Comparison of ENCODE assay signal across 16 cellular contexts in the genomic region with DNA sequence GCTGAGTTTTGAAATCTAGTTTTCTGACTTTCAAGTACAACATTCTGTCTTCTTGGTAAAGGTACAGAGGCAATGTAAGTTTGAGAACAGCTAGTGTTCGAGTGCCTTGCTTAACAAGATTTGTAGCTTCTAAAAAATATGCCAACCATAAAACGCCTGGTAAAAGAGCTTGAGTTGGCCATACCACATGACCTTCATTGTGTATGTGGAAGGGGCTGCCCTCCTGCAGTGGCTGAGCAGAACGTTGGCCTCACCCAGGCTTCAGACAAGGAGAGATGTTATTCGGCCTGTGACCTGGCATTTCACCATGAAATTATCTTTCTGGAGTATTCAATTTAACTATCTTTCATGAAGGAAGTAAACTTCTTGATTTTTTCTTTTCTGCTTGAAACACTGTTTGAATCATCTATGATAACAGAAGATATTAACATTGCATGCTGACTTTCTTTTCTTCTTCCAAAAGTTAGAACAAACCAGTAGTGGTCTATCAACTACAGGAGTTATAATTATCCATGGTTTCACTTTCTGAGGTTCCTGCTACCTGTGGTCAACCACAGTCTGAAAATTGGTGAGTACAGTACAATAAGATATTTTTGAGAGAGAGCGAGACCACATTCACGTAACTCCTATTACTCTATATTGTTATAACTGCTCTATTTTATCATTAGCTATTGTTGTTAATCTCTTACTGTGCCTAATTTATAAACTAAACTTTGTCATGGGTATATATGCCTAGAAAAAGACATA.
DNase-seq lines count a peak whose midpoint lies in the region; ATAC-seq and TF ChIP-seq lines count a peak whose summit lies in the region.
"Had no signal": no experiment of that assay in that cellular context is flagged by ENCODE, and none has a peak within 500 bp of the region (broad histone marks: within the 10 kb centered on the region; RNA-seq: fewer than 3 reads in every experiment).

No MANE protein-coding gene starts in this region.

- no peaks in the 10 kb centered on the region for H4K20me1 ChIP-seq in BLaER1 treated with 17β-estradiol and CSF1 and Interleukin-3, amounts not matched to agents 10 nM and 100 nM

- H3K4me3 ChIP-seq in BLaER1 treated with 17β-estradiol and CSF1 and Interleukin-3, amounts not matched to agents 10 nM and 100 nM: no peak overlapping the region
- no peak overlapping the region for H3K4me3 ChIP-seq in NB4 (ENCODE audit: low read depth, low read length)
- H3K4me3 ChIP-seq: body of pancreas had no signal

- H3K27ac ChIP-seq in BLaER1 treated with 17β-estradiol and CSF1 and Interleukin-3, amounts not matched to agents 10 nM and 100 nM: no peak overlapping the region
- H3K27ac ChIP-seq: body of pancreas, WERI-Rb-1 had no signal

- peak overlapping the region; percentile 87 for H3K27ac Mint-ChIP-seq in glutamatergic neuron (ENCODE audit: unreplicated experiment)
- no peak overlapping the region for H3K27ac Mint-ChIP-seq in naive thymus-derived CD8-positive, alpha-beta T cell
- H3K27ac Mint-ChIP-seq: naive B cell had no signal

- no peaks in the 10 kb centered on the region for H3K27me3 ChIP-seq in BLaER1 treated with 17β-estradiol and CSF1 and Interleukin-3, amounts not matched to agents 10 nM and 100 nM
- H3K27me3 ChIP-seq: body of pancreas had no signal

- H3K4me3 Mint-ChIP-seq in glutamatergic neuron (ENCODE audit: unreplicated experiment): no peak overlapping the region
- H3K4me3 Mint-ChIP-seq in naive thymus-derived CD8-positive, alpha-beta T cell: no peak overlapping the region

- no peaks in the 10 kb centered on the region for H3K36me3 ChIP-seq in BLaER1 treated with 17β-estradiol and CSF1 and Interleukin-3, amounts not matched to agents 10 nM and 100 nM
- H3K36me3 ChIP-seq: WERI-Rb-1 had no signal

- TF ChIP-seq POLR2A in NB4 (IDR thresholded peaks at IDR 0.05; ENCODE audit: extremely low read depth, insufficient read length): no peak

- H3K9me3 ChIP-seq in BLaER1 treated with 17β-estradiol and CSF1 and Interleukin-3, amounts not matched to agents 10 nM and 100 nM (replicated peaks in 1 of 11): no peaks in the 10 kb centered on the region
- H3K9me3 ChIP-seq: body of pancreas had no signal

- DNase-seq in NB4 (ENCODE audit: low read depth) (peak; percentile 10), glutamatergic neuron (no peak), DMS79 treated with DMSO at 0.1 percent for 48 hours (lab: John Stamatoyannopoulos, UW) (no peak), Ammon's horn (ENCODE audit: low spot score) (no peak)
- DNase-seq in naive thymus-derived CD8-positive, alpha-beta T cell: no peak
- DNase-seq: activated naive CD4-positive, alpha-beta T cell treated with Interleukin-2 at 50 U/mL for 16 hours; body of pancreas; naive B cell; NCI-H1930; NCI-H524 treated with DMSO at 0.1 percent for 48 hours; WERI-Rb-1 had no signal

- TF ChIP-seq CTCF in NB4 (IDR thresholded peaks at IDR 0.05; ENCODE audit: low read depth, low read length) (no peak), glutamatergic neuron (IDR thresholded peaks at IDR 0.05; ENCODE audit: partially characterized antibody, unreplicated experiment) (no peak)

- H3K9ac ChIP-seq in BLaER1 treated with 17β-estradiol and CSF1 and Interleukin-3, amounts not matched to agents 10 nM and 100 nM: no peak overlapping the region

- peak overlapping the region in 9 of 11 experiments; percentile 19 to 68 (median 55); a peak in 17 of 22 replicates for H3K4me2 ChIP-seq in BLaER1 treated with 17β-estradiol and CSF1 and Interleukin-3, amounts not matched to agents 10 nM and 100 nM

- POLR2A ChIA-PET in naive thymus-derived CD8-positive, alpha-beta T cell (lab: Charles Lee): no interaction called here

- H3K4me1 Mint-ChIP-seq in glutamatergic neuron (ENCODE audit: low read depth, unreplicated experiment): peaks cover 24% of the 10 kb centered on the region
- peaks cover 0 to 11% (median 7%) of the 10 kb centered on the region in 4 donors for H3K4me1 Mint-ChIP-seq in naive thymus-derived CD8-positive, alpha-beta T cell

- H3K27me3 Mint-ChIP-seq in glutamatergic neuron (ENCODE audit: unreplicated experiment): peaks cover 5% of the 10 kb centered on the region
- H3K27me3 Mint-ChIP-seq in naive thymus-derived CD8-positive, alpha-beta T cell: peaks cover 0 to 11% (median 0%) of the 10 kb centered on the region in 5 donors
- H3K27me3 Mint-ChIP-seq: naive B cell had no signal

- ATAC-seq in HG02884 (IDR thresholded peaks at IDR 0.05; ENCODE audit: unreplicated experiment) (peak; percentile 66), GM21367 (IDR thresholded peaks at IDR 0.05; ENCODE audit: unreplicated experiment) (no peak)
- ATAC-seq in naive thymus-derived CD8-positive, alpha-beta T cell: no peak
- ATAC-seq: body of pancreas, left lobe of liver, Panc1 had no signal

- peaks cover 0 to 15% (median 11%) of the 10 kb centered on the region in 10 experiments; a peak in 17 of 20 replicates for H3K4me1 ChIP-seq in BLaER1 treated with 17β-estradiol and CSF1 and Interleukin-3, amounts not matched to agents 10 nM and 100 nM
- H3K4me1 ChIP-seq: body of pancreas had no signal

- peaks cover 4% of the 10 kb centered on the region for H3K9me3 Mint-ChIP-seq in glutamatergic neuron (ENCODE audit: unreplicated experiment)
- H3K9me3 Mint-ChIP-seq in naive thymus-derived CD8-positive, alpha-beta T cell: no peaks in the 10 kb centered on the region
- H3K9me3 Mint-ChIP-seq: naive B cell had no signal

- H3K36me3 Mint-ChIP-seq in glutamatergic neuron (ENCODE audit: unreplicated experiment): no peaks in the 10 kb centered on the region
- H3K36me3 Mint-ChIP-seq in naive thymus-derived CD8-positive, alpha-beta T cell: no peaks in the 10 kb centered on the region
- H3K36me3 Mint-ChIP-seq: naive B cell had no signal
